Comparison of ENCODE assay signal across 8 cellular contexts in the genomic region with DNA sequence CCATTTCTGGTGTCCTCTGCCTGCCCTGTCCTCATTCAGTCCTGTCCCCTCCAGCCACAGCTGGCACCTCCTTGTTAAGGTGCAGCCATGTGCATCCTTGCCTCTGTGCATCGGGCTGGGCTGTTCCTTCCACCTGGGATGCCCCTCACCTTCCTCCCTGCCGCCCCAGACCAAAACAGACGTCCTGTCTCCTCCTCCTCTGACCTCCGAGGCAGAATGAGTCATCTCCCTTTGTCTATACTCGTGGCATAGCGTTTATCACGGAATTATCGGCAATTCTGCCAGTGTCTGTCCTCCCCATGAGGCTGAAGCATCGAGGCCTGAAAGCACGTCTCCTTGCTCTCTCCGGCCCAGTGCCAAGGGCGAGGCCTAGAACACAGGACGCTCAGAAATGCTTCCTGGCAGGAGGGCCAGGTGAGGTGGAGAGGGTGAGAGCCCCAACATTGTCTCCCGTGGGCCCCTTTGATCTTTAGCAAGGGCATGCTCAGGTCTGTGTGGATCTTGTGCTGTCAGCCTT. TPM values are rescaled to one million over a fixed set of nuclear protein-coding genes. Genes with fewer than 3 reads are reported as not detected.
DNase-seq lines count a peak whose midpoint lies in the region; ATAC-seq and TF ChIP-seq lines count a peak whose summit lies in the region.

No MANE protein-coding gene starts in this region.

- peak; percentile 38 for TF ChIP-seq POLR2A in erythroblast (IDR thresholded peaks at IDR 0.05; ENCODE audit: low read length)

- no peak overlapping the region for H2AFZ ChIP-seq in parathyroid adenoma

- intact Hi-C loops in Panc1 (cut with micrococcal nuclease; ENCODE audit: unreplicated experiment), result loop anchor here (10.0 kb wide), 1 partner anchor 99 kb away; no protein-coding TSS in a partner anchor
- intact Hi-C loops in ascending aorta (cut with DNase I), result no loop called here

- H3K27ac ChIP-seq in Panc1 (ENCODE audit: low read length) (peak overlapping the region; percentile 92), parathyroid adenoma (peak overlapping the region; percentile 91), ascending aorta (peak overlapping the region in 1 of 2 donors; percentile 25)

- H3K4me1 ChIP-seq in Panc1 (ENCODE audit: control insufficient read depth, insufficient read depth, low read length) (peaks cover 65% of the 10 kb centered on the region), parathyroid adenoma (peaks cover 62% of the 10 kb centered on the region), ascending aorta (peaks cover 0 to 24% of the 10 kb centered on the region in 2 donors)

- ATAC-seq in Panc1, result peak; percentile 10
- ATAC-seq in GM21367 (IDR thresholded peaks at IDR 0.05; ENCODE audit: unreplicated experiment), result no peak

- CTCF ChIA-PET in Panc1 (lab: Charles Lee), result no interaction called here
- CTCF ChIA-PET in GM10248 (lab: Yijun Ruan, JAX), result no interaction called here

- no peak overlapping the region for H3K9ac ChIP-seq in parathyroid adenoma

- no peaks in the 10 kb centered on the region for H3K9me3 ChIP-seq in Panc1 (ENCODE audit: control insufficient read depth, insufficient read depth, low read depth, low read length)
- no peaks in the 10 kb centered on the region for H3K9me3 ChIP-seq in parathyroid adenoma (ENCODE audit: control insufficient read depth, low read length)
- no peaks in the 10 kb centered on the region for H3K9me3 ChIP-seq in ascending aorta

- H3K4me3 ChIP-seq in Panc1 (ENCODE audit: low read depth in 2 of 2, low read length in 2 of 2) (peak overlapping the region in 1 of 2 experiments; percentile 31; a peak in 2 of 4 replicates), parathyroid adenoma (ENCODE audit: low read depth, low read length) (no peak overlapping the region), ascending aorta (no peak overlapping the region)

- H3K36me3 ChIP-seq in Panc1 (ENCODE audit: control insufficient read depth, insufficient read depth, low read length), result no peaks in the 10 kb centered on the region; the same call in none of the 2 replicates
- no peaks in the 10 kb centered on the region for H3K36me3 ChIP-seq in parathyroid adenoma (ENCODE audit: control insufficient read depth, insufficient read depth, low read length)
- H3K36me3 ChIP-seq in ascending aorta, result no peaks in the 10 kb centered on the region

- in situ Hi-C loops in Panc1 (cut with HindIII; ENCODE audit: low pct_unique_long_range_greater_than_20kb, low sequenced_read_pairs), result no loop called here

- TF ChIP-seq CTCF in Panc1 (IDR thresholded peaks at IDR 0.05), result no peak
- no peak for TF ChIP-seq CTCF in parathyroid adenoma (IDR thresholded peaks at IDR 0.05)
- TF ChIP-seq CTCF in GM10248 (IDR thresholded peaks at IDR 0.05; ENCODE audit: control extremely low read depth, extremely low read depth, low read depth, missing control alignments), result no peak
- no peak for TF ChIP-seq CTCF in ascending aorta (IDR thresholded peaks at IDR 0.05)

- POLR2A ChIA-PET in Panc1 (lab: Charles Lee), result interaction anchor here (1.6 kb wide), 1 partner anchor 8 kb away, joined by 5 read pairs; no protein-coding TSS in a partner anchor
- POLR2A ChIA-PET in GM10248 (lab: Yijun Ruan, JAX), result no interaction called here

- BruUV-seq in Panc1 (replicated peaks; lab: Mats Ljungman, UMichigan), result no TSS peak

- H3K79me2 ChIP-seq in parathyroid adenoma, result peaks cover 41% of the 10 kb centered on the region

- peak; percentile 71 for DNase-seq in GM04504 (ENCODE audit: low read depth)
- no peak for DNase-seq in Panc1 (ENCODE audit: low read depth, low spot score)
- DNase-seq in erythroblast (lab: John Stamatoyannopoulos, UW), result peak; percentile 59 to 71
- DNase-seq in GM10248 (ENCODE audit: extremely low spot score), result no peak
- DNase-seq in ascending aorta (ENCODE audit: low spot score in 2 of 2), result no peak
- no peak for DNase-seq in NCI-H510A (lab: John Stamatoyannopoulos, UW)

- H3K27me3 ChIP-seq in Panc1 (ENCODE audit: control insufficient read depth, insufficient read depth, low read length) (no peaks in the 10 kb centered on the region), parathyroid adenoma (ENCODE audit: control insufficient read depth, insufficient read depth, low read length) (no peaks in the 10 kb centered on the region), ascending aorta (no peaks in the 10 kb centered on the region)

- H3K4me2 ChIP-seq in parathyroid adenoma (ENCODE audit: low read length), result no peak overlapping the region

RNA-seq across cellular contexts. Expression of gene RAI1, which starts 4.6 kb away (rescaled TPM):
- total RNA-seq in Panc1 (2021; ENCODE audit: unreplicated experiment), result 51.0 TPM
- 39.2 TPM for polyA plus RNA-seq in Panc1 (2012; ENCODE audit: insufficient read length)
- 24.7 TPM for total RNA-seq in ascending aorta

Comparison
In these comparisons a context has a peak if more than half of its experiments do, and no peak if none do; other contexts are left out.
1. DNase-seq: peak in GM04504 (single experiment) and erythroblast (2 of 2); none in Panc1 (single experiment), GM10248 (single experiment), ascending aorta (0 of 2) and NCI-H510A (single experiment).